ENCODE assay signal across 8 cellular contexts in genomic region chr2:30666307-30666874, GRCh38.
DNase-seq lines count a peak whose midpoint lies in the region; ATAC-seq and TF ChIP-seq lines count a peak whose summit lies in the region.

No MANE protein-coding gene starts in this region.

- H3K9me3 ChIP-seq in BLaER1, result peaks cover 49% of the 10 kb centered on the region
- H3K9me3 ChIP-seq in heart left ventricle, result peaks cover 0 to 29% (median 0%) of the 10 kb centered on the region in 12 donors
- H3K9me3 ChIP-seq in suprapubic skin, result no peaks in the 10 kb centered on the region

- H3K27me3 ChIP-seq in BLaER1 (no peaks in the 10 kb centered on the region), heart left ventricle (no peaks in the 10 kb centered on the region), suprapubic skin (no peaks in the 10 kb centered on the region)

- H3K9ac ChIP-seq in BLaER1, result no peak overlapping the region

- in situ Hi-C loops in SK-MEL-5 (cut with HindIII; ENCODE audit: low pct_unique_long_range_greater_than_20kb, low sequenced_read_pairs), result no loop called here

- intact Hi-C loops in heart left ventricle (cut with DNase I), result no loop called here

- ATAC-seq in HG03060 (IDR thresholded peaks at IDR 0.05; ENCODE audit: low read depth, unreplicated experiment) (peak; percentile 73), heart left ventricle (peak in 3 of 4 donors; percentile 67 to 88 (median 77))

- H3K27ac ChIP-seq in BLaER1 (peak overlapping the region; percentile 42; the same call in 1 of the 2 replicates), heart left ventricle (peak overlapping the region in 6 of 12 donors; percentile 0 to 71 (median 30)), suprapubic skin (peak overlapping the region; percentile 64)

- 24 to 47% (median 36%) methylated on average over 4 of the region's 4 CpGs for WGBS in heart left ventricle, 4 donors
- 44% methylated on average over 4 of the region's 4 CpGs for WGBS in suprapubic skin

- TF ChIP-seq EP300 in suprapubic skin (IDR thresholded peaks at IDR 0.05), result no peak

- no peaks in the 10 kb centered on the region for H4K20me1 ChIP-seq in BLaER1

- TF ChIP-seq POLR2A in heart left ventricle (IDR thresholded peaks at IDR 0.05) (no peak), suprapubic skin (IDR thresholded peaks at IDR 0.05) (no peak)

- no peak for TF ChIP-seq CTCF in heart left ventricle (IDR thresholded peaks at IDR 0.05)
- no peak for TF ChIP-seq CTCF in suprapubic skin (IDR thresholded peaks at IDR 0.05)

- no peak overlapping the region; the same call in 1 of the 2 replicates for H3K4me2 ChIP-seq in BLaER1

- H3K4me3 ChIP-seq in BLaER1 (0 out of 2 replicates have a peak overlapping the region, but pooled peaks have one; percentile 0), heart left ventricle (no peak overlapping the region), suprapubic skin (no peak overlapping the region)

- DNase-seq in SK-MEL-5 (ENCODE audit: low read depth, low spot score) (peak; percentile 45), heart left ventricle (no peak), suprapubic skin (ENCODE audit: low spot score in 2 of 2) (no peak), NCI-H1694 treated with DMSO at 0.1 percent for 48 hours (lab: John Stamatoyannopoulos, UW) (no peak), COLO829 (ENCODE audit: low spot score) (no peak)
- no peak for DNase-seq in activated CD4-positive, alpha-beta T cell treated with anti-CD3 and anti-CD28 coated beads for 1 hour

- H3K4me1 ChIP-seq in BLaER1 (peaks cover 10% of the 10 kb centered on the region), heart left ventricle (peaks cover 0 to 19% (median 0%) of the 10 kb centered on the region in 12 donors), suprapubic skin (peaks cover 3% of the 10 kb centered on the region)

- H3K36me3 ChIP-seq in BLaER1 (no peaks in the 10 kb centered on the region), heart left ventricle (no peaks in the 10 kb centered on the region), suprapubic skin (no peaks in the 10 kb centered on the region)
